ENCODE assay signal across 8 cellular contexts in genomic region chr3:58332575-58333179, GRCh38. TPM values are rescaled to one million over a fixed set of nuclear protein-coding genes. Genes with fewer than 3 reads are reported as not detected.
DNase-seq lines count a peak whose midpoint lies in the region; ATAC-seq and TF ChIP-seq lines count a peak whose summit lies in the region.

Gene PXK (plus strand): TSS chr3:58332892. CDS start chr3:58332989, 97 bp downstream.

- no peaks in the 10 kb centered on the region for H3K9me3 Mint-ChIP-seq in dendritic cell treated with granulocyte-macrophage colony-stimulating factor and Interleukin-4, amounts not matched to agents 40 ng/mL and 50 ng/mL, for 4 days

- intact Hi-C loops in dendritic cell treated with granulocyte-macrophage colony-stimulating factor and Interleukin-4, amounts not matched to agents 40 ng/mL and 50 ng/mL, for 4 days (cut with micrococcal nuclease): loop anchor here (2.0 to 5.0 kb wide), 2 partner anchors 40 to 160 kb away; partner anchors contain the start of gene KCTD6
- intact Hi-C loops in left lung (cut with DNase I): loop anchor here in 1 of 2 donors (5.0 kb wide), 1 partner anchor 80 kb away; no protein-coding TSS in a partner anchor

- peak within 1 kb of the TSS; percentile 91 for H3K27ac Mint-ChIP-seq in dendritic cell treated with granulocyte-macrophage colony-stimulating factor and Interleukin-4, amounts not matched to agents 40 ng/mL and 50 ng/mL, for 4 days

- peaks cover 39% of the 10 kb centered on the region for H3K4me1 Mint-ChIP-seq in dendritic cell treated with granulocyte-macrophage colony-stimulating factor and Interleukin-4, amounts not matched to agents 40 ng/mL and 50 ng/mL, for 4 days (ENCODE audit: low read depth)

- peak within 1 kb of the TSS; percentile 39 to 92 for H3K27ac ChIP-seq in left lung

- peak within 1 kb of the TSS; percentile 69 to 86 for H3K4me3 ChIP-seq in left lung

- DNase-seq in NCI-H510A treated with DMSO at 0.1 percent for 48 hours (lab: John Stamatoyannopoulos, UW) (peak; percentile 14), NCI-H510A (lab: John Stamatoyannopoulos, UW) (no peak), NCI-H2227 (lab: John Stamatoyannopoulos, UW; ENCODE audit: unreplicated experiment) (peak; percentile 69), left lung (peak; percentile 84 to 98)
- DNase-seq in activated CD4-positive, alpha-beta T cell treated with anti-CD3 and anti-CD28 coated beads, Interleukin-2, amount 50 U/mL, for 48 hours: peak; percentile 73 to 77
- peak; percentile 67 for DNase-seq in stimulated activated CD4-positive, alpha-beta T cell treated with anti-CD3 and anti-CD28 coated beads, Interleukin-2, amount 100 ng/mL, for 4 hours (ENCODE audit: low read depth)

- peaks cover 3 to 42% of the 10 kb centered on the region in 2 donors for H3K4me1 ChIP-seq in left lung

- no peaks in the 10 kb centered on the region for H3K27me3 ChIP-seq in left lung

- no peaks in the 10 kb centered on the region for H3K27me3 Mint-ChIP-seq in dendritic cell treated with granulocyte-macrophage colony-stimulating factor and Interleukin-4, amounts not matched to agents 40 ng/mL and 50 ng/mL, for 4 days

- TF ChIP-seq CTCF in left lung (IDR thresholded peaks at IDR 0.05): no peak

- peak within 1 kb of the TSS; percentile 95 for H3K4me3 Mint-ChIP-seq in dendritic cell treated with granulocyte-macrophage colony-stimulating factor and Interleukin-4, amounts not matched to agents 40 ng/mL and 50 ng/mL, for 4 days

- H3K36me3 Mint-ChIP-seq in dendritic cell treated with granulocyte-macrophage colony-stimulating factor and Interleukin-4, amounts not matched to agents 40 ng/mL and 50 ng/mL, for 4 days (ENCODE audit: low read depth): peaks cover 19% of the 10 kb centered on the region

- ATAC-seq in HG02798 (IDR thresholded peaks at IDR 0.05; ENCODE audit: poor library complexity, unreplicated experiment): peak; percentile 95
- peak; percentile 96 for ATAC-seq in left lung

- no peaks in the 10 kb centered on the region for H3K9me3 ChIP-seq in left lung

- no peaks in the 10 kb centered on the region for H3K36me3 ChIP-seq in left lung

RNA-seq across cellular contexts. Expression of gene PXK, which starts in this region (rescaled TPM):
- total RNA-seq in left lung: 10 to 100 TPM; 19.0 to 33.2 TPM
